Comparison of ENCODE assay signal across 1 cellular context in the genomic region with DNA sequence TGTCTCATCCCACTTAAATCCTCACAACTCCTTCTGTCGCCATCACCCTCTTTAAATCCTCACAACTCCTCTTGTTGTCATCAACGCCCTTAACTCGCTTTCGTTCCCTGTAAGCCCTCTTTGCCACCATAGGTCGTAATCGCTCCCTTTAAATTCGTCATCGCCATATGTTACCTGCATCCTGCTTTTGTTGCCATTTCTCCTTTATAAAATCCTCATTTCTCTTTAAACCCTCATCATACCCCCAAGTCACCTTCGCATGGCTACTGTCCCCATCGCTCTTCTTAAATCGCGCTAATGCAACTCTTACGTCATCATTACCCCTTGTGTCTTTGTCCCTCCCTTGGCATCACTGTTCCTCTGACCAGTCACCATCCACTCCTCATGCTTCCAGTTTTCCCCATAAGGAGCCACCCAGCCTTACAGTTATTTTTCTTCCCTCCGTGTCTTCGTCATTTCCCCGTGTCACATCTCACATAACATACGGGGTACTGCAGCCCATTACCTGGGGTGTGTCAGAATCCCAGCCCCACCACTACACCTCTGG.
A peak's percentile ranks its signal among the peaks of the same experiment; 100 is the strongest.
TF ChIP-seq lines count a peak whose summit lies in the region.

No MANE protein-coding gene starts in this region.

TF ChIP-seq in GM12878, 131 proteins besides CTCF, POLR2A, EP300 and RAD21 (continued from another document):
- TF ChIP-seq, protein P1, sequence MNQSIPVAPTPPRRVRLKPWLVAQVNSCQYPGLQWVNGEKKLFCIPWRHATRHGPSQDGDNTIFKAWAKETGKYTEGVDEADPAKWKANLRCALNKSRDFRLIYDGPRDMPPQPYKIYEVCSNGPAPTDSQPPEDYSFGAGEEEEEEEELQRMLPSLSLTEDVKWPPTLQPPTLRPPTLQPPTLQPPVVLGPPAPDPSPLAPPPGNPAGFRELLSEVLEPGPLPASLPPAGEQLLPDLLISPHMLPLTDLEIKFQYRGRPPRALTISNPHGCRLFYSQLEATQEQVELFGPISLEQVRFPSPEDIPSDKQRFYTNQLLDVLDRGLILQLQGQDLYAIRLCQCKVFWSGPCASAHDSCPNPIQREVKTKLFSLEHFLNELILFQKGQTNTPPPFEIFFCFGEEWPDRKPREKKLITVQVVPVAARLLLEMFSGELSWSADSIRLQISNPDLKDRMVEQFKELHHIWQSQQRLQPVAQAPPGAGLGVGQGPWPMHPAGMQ (IDR thresholded peaks at IDR 0.05; ENCODE audit: borderline replicate concordance), result no peak
- TF ChIP-seq CREM (IDR thresholded peaks at IDR 0.05; ENCODE audit: low read depth) (0 out of 2 replicates have a peak, but pooled peaks have one; percentile 50), NFIC (IDR thresholded peaks at IDR 0.05; ENCODE audit: low read depth, low read length) (no peak), ZBED1 (IDR thresholded peaks at IDR 0.05; ENCODE audit: borderline replicate concordance) (no peak), MYB (IDR thresholded peaks at IDR 0.05; ENCODE audit: borderline replicate concordance, low read depth, low read length) (no peak), FOXK2 (IDR thresholded peaks at IDR 0.05) (no peak; the same call in 1 of the 2 replicates)
- TF ChIP-seq, protein P2, sequence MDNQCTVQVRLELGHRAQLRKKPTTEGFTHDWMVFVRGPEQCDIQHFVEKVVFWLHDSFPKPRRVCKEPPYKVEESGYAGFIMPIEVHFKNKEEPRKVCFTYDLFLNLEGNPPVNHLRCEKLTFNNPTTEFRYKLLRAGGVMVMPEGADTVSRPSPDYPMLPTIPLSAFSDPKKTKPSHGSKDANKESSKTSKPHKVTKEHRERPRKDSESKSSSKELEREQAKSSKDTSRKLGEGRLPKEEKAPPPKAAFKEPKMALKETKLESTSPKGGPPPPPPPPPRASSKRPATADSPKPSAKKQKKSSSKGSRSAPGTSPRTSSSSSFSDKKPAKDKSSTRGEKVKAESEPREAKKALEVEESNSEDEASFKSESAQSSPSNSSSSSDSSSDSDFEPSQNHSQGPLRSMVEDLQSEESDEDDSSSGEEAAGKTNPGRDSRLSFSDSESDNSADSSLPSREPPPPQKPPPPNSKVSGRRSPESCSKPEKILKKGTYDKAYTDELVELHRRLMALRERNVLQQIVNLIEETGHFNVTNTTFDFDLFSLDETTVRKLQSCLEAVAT (IDR thresholded peaks at IDR 0.05), result 0 out of 2 replicates have a peak, but pooled peaks have one; percentile 72
TF ChIP-seq in GM12878: peak in this region for 4.
